In the genomic region with DNA sequence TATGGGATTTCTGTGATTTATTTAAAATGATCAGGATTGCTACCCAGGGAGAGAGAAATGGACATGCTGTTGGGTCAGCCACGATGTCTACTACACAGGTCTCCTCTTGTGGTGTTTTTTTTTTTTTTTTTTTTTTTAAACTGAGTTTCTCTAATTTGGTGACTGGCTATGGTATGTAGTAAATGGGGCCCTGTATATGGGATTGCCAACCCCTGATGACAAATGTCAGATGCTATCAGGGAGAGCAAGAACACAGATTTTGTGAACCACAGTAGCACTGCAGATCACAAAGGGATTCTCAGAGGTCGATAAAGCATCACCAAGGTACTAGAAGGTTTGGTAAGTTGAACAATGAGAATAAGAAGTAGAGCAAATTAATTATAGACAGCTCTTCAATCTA, we compare ENCODE assay signal across 15 cellular contexts. TPM values are rescaled to one million over a fixed set of nuclear protein-coding genes. Genes with fewer than 3 reads are reported as not detected.
A peak's percentile ranks its signal among the peaks of the same experiment; 100 is the strongest.
DNase-seq lines count a peak whose midpoint lies in the region; ATAC-seq and TF ChIP-seq lines count a peak whose summit lies in the region.
"Had no signal": no experiment of that assay in that cellular context is flagged by ENCODE, and none has a peak within 500 bp of the region (broad histone marks: within the 10 kb centered on the region; RNA-seq: fewer than 3 reads in every experiment).

No MANE protein-coding gene starts in this region.

- POLR2A ChIA-PET in activated CD8-positive, alpha-beta T cell treated with anti-CD3 and anti-CD28 coated beads, Interleukin-2, amount 10 ng/mL, durations not matched to agents 7 days and 5 days (lab: Charles Lee): interaction anchor here (0.7 to 19.3 kb wide), 9 partner anchors 9 to 72 kb away, joined by 3 to 280 read pairs (median 12); partner anchors contain the start of gene TNFAIP8

- no peaks in the 10 kb centered on the region for H3K9me3 Mint-ChIP-seq in T-helper 1 cell treated with Interleukin-12 subunit alpha and Interleukin-12 subunit beta and Interleukin-4 antibody, amounts not matched to agents 30 μg/mL and 1 μg/mL, for 36 hours
- no peaks in the 10 kb centered on the region for H3K9me3 Mint-ChIP-seq in activated CD8-positive, alpha-beta T cell treated with anti-CD3 and anti-CD28 coated beads, Interleukin-2, amount 10 ng/mL, durations not matched to agents 7 days and 5 days (ENCODE audit: insufficient read depth)
- H3K9me3 Mint-ChIP-seq in natural killer cell: no peaks in the 10 kb centered on the region

- H3K27ac ChIP-seq in HL-60 (replicated peaks): peak overlapping the region; percentile 62; the same call in 1 of the 2 replicates
- H3K27ac ChIP-seq: 22Rv1, C4-2B, epithelial cell of prostate, ovary had no signal

- peak overlapping the region; percentile 88 for H3K4me3 Mint-ChIP-seq in T-helper 1 cell treated with Interleukin-12 subunit alpha and Interleukin-12 subunit beta and Interleukin-4 antibody, amounts not matched to agents 30 μg/mL and 1 μg/mL, for 36 hours
- peak overlapping the region; percentile 78 for H3K4me3 Mint-ChIP-seq in activated CD8-positive, alpha-beta T cell treated with anti-CD3 and anti-CD28 coated beads, Interleukin-2, amount 10 ng/mL, durations not matched to agents 7 days and 5 days
- peak overlapping the region; percentile 93 for H3K4me3 Mint-ChIP-seq in natural killer cell

- H3K36me3 Mint-ChIP-seq in T-helper 1 cell treated with Interleukin-12 subunit alpha and Interleukin-12 subunit beta and Interleukin-4 antibody, amounts not matched to agents 30 μg/mL and 1 μg/mL, for 36 hours (ENCODE audit: low read depth): peaks cover 39% of the 10 kb centered on the region
- peaks cover 69% of the 10 kb centered on the region for H3K36me3 Mint-ChIP-seq in activated CD8-positive, alpha-beta T cell treated with anti-CD3 and anti-CD28 coated beads, Interleukin-2, amount 10 ng/mL, durations not matched to agents 7 days and 5 days (ENCODE audit: low read depth)
- no peaks in the 10 kb centered on the region for H3K36me3 Mint-ChIP-seq in natural killer cell

- H3K4me3 ChIP-seq in HL-60 (replicated peaks; ENCODE audit: insufficient read depth, low read length): no peak overlapping the region
- H3K4me3 ChIP-seq: mucosa of descending colon, ovary had no signal

- H3K27me3 ChIP-seq in HL-60 (ENCODE audit: insufficient read depth, poor library complexity, severe bottlenecking): no peaks in the 10 kb centered on the region
- H3K27me3 ChIP-seq: ovary had no signal

- no peaks in the 10 kb centered on the region for H3K27me3 Mint-ChIP-seq in T-helper 1 cell treated with Interleukin-12 subunit alpha and Interleukin-12 subunit beta and Interleukin-4 antibody, amounts not matched to agents 30 μg/mL and 1 μg/mL, for 36 hours (ENCODE audit: low read depth)
- H3K27me3 Mint-ChIP-seq in activated CD8-positive, alpha-beta T cell treated with anti-CD3 and anti-CD28 coated beads, Interleukin-2, amount 10 ng/mL, durations not matched to agents 7 days and 5 days (ENCODE audit: low read depth): no peaks in the 10 kb centered on the region
- no peaks in the 10 kb centered on the region for H3K27me3 Mint-ChIP-seq in natural killer cell (ENCODE audit: low read depth in 2 of 2)

- DNase-seq in T-helper 1 cell (no peak), HL-60 (ENCODE audit: low read depth in 1 of 2, low spot score in 1 of 2) (no peak), natural killer cell (no peak), NCI-H2107 treated with DMSO at 0.1 percent for 48 hours (lab: John Stamatoyannopoulos, UW; ENCODE audit: unreplicated experiment) (no peak), cardiac septum (ENCODE audit: low spot score) (no peak), HCEC 1CT (no peak)
- no peak for DNase-seq in activated CD8-positive, alpha-beta T cell treated with anti-CD3 and anti-CD28 coated beads, Interleukin-2, amount 10 ng/mL, durations not matched to agents 7 days and 5 days
- DNase-seq: mucosa of descending colon; NK-92 treated with Interleukin-12 subunit alpha and Interleukin-12 subunit beta, amount 100 ng/mL, for 24 hours; ovary; trophoblast cell had no signal

- CTCF ChIA-PET in activated CD8-positive, alpha-beta T cell treated with anti-CD3 and anti-CD28 coated beads, Interleukin-2, amount 10 ng/mL, durations not matched to agents 7 days and 5 days (lab: Charles Lee): interaction anchor here (0.8 to 21.9 kb wide), 15 partner anchors 10 to 351 kb away, joined by 3 to 274 read pairs (median 6); partner anchors contain the start of genes DTWD2 and TNFAIP8

- TF ChIP-seq CTCF in HL-60 (IDR thresholded peaks at IDR 0.05; ENCODE audit: insufficient read depth, low read length) (no peak), natural killer cell (IDR thresholded peaks at IDR 0.05) (no peak)

- peak overlapping the region; percentile 96 for H3K27ac Mint-ChIP-seq in T-helper 1 cell treated with Interleukin-12 subunit alpha and Interleukin-12 subunit beta and Interleukin-4 antibody, amounts not matched to agents 30 μg/mL and 1 μg/mL, for 36 hours
- H3K27ac Mint-ChIP-seq in activated CD8-positive, alpha-beta T cell treated with anti-CD3 and anti-CD28 coated beads, Interleukin-2, amount 10 ng/mL, durations not matched to agents 7 days and 5 days: peak overlapping the region; percentile 95
- peak overlapping the region; percentile 86 to 88 for H3K27ac Mint-ChIP-seq in natural killer cell

- ATAC-seq in activated CD8-positive, alpha-beta T cell treated with anti-CD3 and anti-CD28 coated beads, Interleukin-2, amount 10 ng/mL, durations not matched to agents 7 days and 5 days: no peak
- ATAC-seq in natural killer cell: no peak
- ATAC-seq: mucosa of descending colon had no signal

- intact Hi-C loops in natural killer cell (cut with micrococcal nuclease): loop anchor here (10.0 kb wide), 1 partner anchor 265 kb away; the partner anchor contains the start of gene DMXL1
- intact Hi-C loops in cardiac septum (cut with DNase I): loop anchor here (5.0 kb wide), 2 partner anchors 72 to 73 kb away; no protein-coding TSS in a partner anchor

- H3K4me1 Mint-ChIP-seq in T-helper 1 cell treated with Interleukin-12 subunit alpha and Interleukin-12 subunit beta and Interleukin-4 antibody, amounts not matched to agents 30 μg/mL and 1 μg/mL, for 36 hours (ENCODE audit: low read depth): peaks cover 89% of the 10 kb centered on the region
- peaks cover 94% of the 10 kb centered on the region for H3K4me1 Mint-ChIP-seq in activated CD8-positive, alpha-beta T cell treated with anti-CD3 and anti-CD28 coated beads, Interleukin-2, amount 10 ng/mL, durations not matched to agents 7 days and 5 days (ENCODE audit: low read depth)
- H3K4me1 Mint-ChIP-seq in natural killer cell: peaks cover 94 to 98% of the 10 kb centered on the region in 2 donors

RNA-seq across cellular contexts. Expression of gene TNFAIP8, which starts 16.5 kb away (rescaled TPM):
- total RNA-seq in activated CD8-positive, alpha-beta T cell treated with anti-CD3 and anti-CD28 coated beads, Interleukin-2, amount 10 ng/mL, durations not matched to agents 7 days and 5 days: 100 to 1,000 TPM; 123 to 127 TPM
- total RNA-seq in natural killer cell: 10 to 100 TPM; 47.6 to 87.5 (median 76.3) TPM
- 2.6 TPM for total RNA-seq in cardiac septum

Comparison
In these comparisons a context has a peak if more than half of its experiments do, and no peak if none do; other contexts are left out.
1. RNA of gene TNFAIP8, which starts 16.5 kb away (total RNA-seq): 123 to 127 TPM in activated CD8-positive, alpha-beta T cell treated with anti-CD3 and anti-CD28 coated beads, Interleukin-2, amount 10 ng/mL, durations not matched to agents 7 days and 5 days and 47.6 to 87.5 TPM in natural killer cell; 2.6 TPM in cardiac septum (single experiment); every median in the first group is over 10 times any median in the second.
2. Peak in every context shown above with its lines, with median percentiles within 50 percentile points of each other: H3K27ac Mint-ChIP-seq and H3K4me3 Mint-ChIP-seq.